14 cellular contexts compared by ENCODE assay signal in genomic region chr3:63364495-63364894, GRCh38.
DNase-seq lines count a peak whose midpoint lies in the region; ATAC-seq, FAIRE-seq and TF ChIP-seq lines count a peak whose summit lies in the region.
"Had no signal": no experiment of that assay in that cellular context is flagged by ENCODE, and none has a peak within 500 bp of the region (broad histone marks: within the 10 kb centered on the region; RNA-seq: fewer than 3 reads in every experiment).

No MANE protein-coding gene starts in this region.

- intact Hi-C loops in HepG2 (cut with micrococcal nuclease; ENCODE audit: unreplicated experiment) (no loop called here), right lobe of liver (cut with DNase I) (no loop called here)

- TF ChIP-seq EP300 in HepG2 (IDR thresholded peaks at IDR 0.05; ENCODE audit: low read depth in 2 of 2, low read length in 2 of 2) (no peak), HepG2 (CRISPR knock-in tag; IDR thresholded peaks at IDR 0.05; ENCODE audit: borderline replicate concordance) (no peak)

- in situ Hi-C loops in HepG2 (cut with HindIII; ENCODE audit: extremely low pct_ligation_motif_present, low pct_unique_long_range_greater_than_20kb) = no loop called here

- H3K4me1 ChIP-seq in HepG2 (ENCODE audit: insufficient read depth, low read length) = no peaks in the 10 kb centered on the region
- H3K4me1 ChIP-seq in right lobe of liver = no peaks in the 10 kb centered on the region
- H3K4me1 ChIP-seq in adipocyte (ENCODE audit: control insufficient read depth, insufficient read depth, low read length) = peaks cover 4% of the 10 kb centered on the region
- H3K4me1 ChIP-seq in CD8-positive, alpha-beta memory T cell (ENCODE audit: insufficient read depth, low read length) = no peaks in the 10 kb centered on the region
- H3K4me1 ChIP-seq: thyroid gland had no signal

- H3K27ac Mint-ChIP-seq in CD8-positive, alpha-beta memory T cell = no peak overlapping the region
- no peak overlapping the region for H3K27ac Mint-ChIP-seq in stimulated activated effector memory CD8-positive, alpha-beta T cell treated with anti-CD3 and anti-CD28 coated beads, Interleukin-12 subunit alpha, Interleukin-12 subunit beta, amount 100 ng/mL, for 72 hours
- H3K27ac Mint-ChIP-seq: activated CD4-positive, alpha-beta memory T cell treated with anti-CD3 and anti-CD28 coated beads for 36 hours; T-helper 17 cell had no signal

- H3K9me3 ChIP-seq in HepG2 (ENCODE audit: low read length) (no peaks in the 10 kb centered on the region), right lobe of liver (no peaks in the 10 kb centered on the region), adipocyte (ENCODE audit: control insufficient read depth, low read length) (peaks cover 3% of the 10 kb centered on the region)
- H3K9me3 ChIP-seq in CD8-positive, alpha-beta memory T cell (ENCODE audit: low read length) = no peaks in the 10 kb centered on the region
- H3K9me3 ChIP-seq: thyroid gland had no signal

- no peak overlapping the region for H3K9ac ChIP-seq in HepG2 (ENCODE audit: insufficient read depth, low read depth, low read length)
- no peak overlapping the region for H3K9ac ChIP-seq in adipocyte (ENCODE audit: low read length)

- no TSS peak for BruUV-seq in HepG2 (replicated peaks; lab: Mats Ljungman, UMichigan)

- H3K4me2 ChIP-seq in HepG2 (ENCODE audit: low read depth, low read length) = no peak overlapping the region

- 3% methylated on average over 1 of the region's 1 CpG for WGBS in HepG2 (ENCODE audit: low lambda C conversion rate)
- WGBS in right lobe of liver (ENCODE audit: insufficient coverage, low coverage, low lambda C conversion rate, missing lambda C conversion rate) = 0% methylated on average over 1 of the region's 1 CpG

- TF ChIP-seq CTCF in HepG2 (CRISPR knock-in tag; IDR thresholded peaks at IDR 0.05) (no peak), right lobe of liver (IDR thresholded peaks at IDR 0.05) (no peak), foreskin fibroblast (IDR thresholded peaks at IDR 0.05; ENCODE audit: low read depth, low read length) (no peak)

- no peaks in the 10 kb centered on the region for H3K27me3 Mint-ChIP-seq in CD8-positive, alpha-beta memory T cell
- H3K27me3 Mint-ChIP-seq: activated CD4-positive, alpha-beta memory T cell treated with anti-CD3 and anti-CD28 coated beads for 36 hours had no signal

- no peak overlapping the region for H3K4me3 ChIP-seq in HepG2 (replicated peaks in 1 of 3; ENCODE audit: insufficient read depth in 1 of 3, low read depth in 2 of 3, low read length in 3 of 3)
- no peak overlapping the region for H3K4me3 ChIP-seq in right lobe of liver
- no peak overlapping the region for H3K4me3 ChIP-seq in adipocyte (ENCODE audit: low read length)
- no peak overlapping the region for H3K4me3 ChIP-seq in foreskin fibroblast (ENCODE audit: low read depth in 1 of 2, low read length in 2 of 2)
- no peak overlapping the region for H3K4me3 ChIP-seq in CD8-positive, alpha-beta memory T cell (ENCODE audit: low read length)
- H3K4me3 ChIP-seq: thyroid gland had no signal

- H3K27me3 ChIP-seq in HepG2 (ENCODE audit: control insufficient read depth in 1 of 2, insufficient read depth in 2 of 2, low read length in 2 of 2) = no peaks in the 10 kb centered on the region
- H3K27me3 ChIP-seq in right lobe of liver = no peaks in the 10 kb centered on the region
- no peaks in the 10 kb centered on the region for H3K27me3 ChIP-seq in adipocyte (replicated peaks; ENCODE audit: control insufficient read depth, insufficient read depth, low read length)
- no peaks in the 10 kb centered on the region for H3K27me3 ChIP-seq in CD8-positive, alpha-beta memory T cell (ENCODE audit: insufficient read depth, low read length, poor library complexity, severe bottlenecking)
- H3K27me3 ChIP-seq: thyroid gland had no signal

- H3K4me3 Mint-ChIP-seq in CD8-positive, alpha-beta memory T cell = no peak overlapping the region
- no peak overlapping the region for H3K4me3 Mint-ChIP-seq in stimulated activated effector memory CD8-positive, alpha-beta T cell treated with anti-CD3 and anti-CD28 coated beads, Interleukin-12 subunit alpha, Interleukin-12 subunit beta, amount 100 ng/mL, for 72 hours
- H3K4me3 Mint-ChIP-seq: activated CD4-positive, alpha-beta memory T cell treated with anti-CD3 and anti-CD28 coated beads for 36 hours; T-helper 17 cell had no signal

- POLR2A ChIA-PET in HepG2 (lab: Yijun Ruan, JAX) = no interaction called here
- POLR2A ChIA-PET in CD8-positive, alpha-beta memory T cell (lab: Charles Lee) = no interaction called here

- H3K27ac ChIP-seq in HepG2 (ENCODE audit: extremely low read length, insufficient read depth, low read length) = no peak overlapping the region
- no peak overlapping the region for H3K27ac ChIP-seq in right lobe of liver
- no peak overlapping the region for H3K27ac ChIP-seq in CD8-positive, alpha-beta memory T cell (ENCODE audit: low read depth, low read length)
- H3K27ac ChIP-seq: thyroid gland had no signal

- no peak for FAIRE-seq in HepG2 (lab: Jason Lieb, UNC)
- FAIRE-seq: HTR-8/SVneo had no signal

- no peak for TF ChIP-seq RAD21 in HepG2 (CRISPR knock-in tag; IDR thresholded peaks at IDR 0.05)

- no peak overlapping the region for H2AFZ ChIP-seq in HepG2 (ENCODE audit: low read length)

- ATAC-seq in HepG2 (no peak), right lobe of liver (no peak), HG02970 (IDR thresholded peaks at IDR 0.05; ENCODE audit: low FRiP score, unreplicated experiment) (no peak)
- ATAC-seq in stimulated activated effector memory CD8-positive, alpha-beta T cell treated with anti-CD3 and anti-CD28 coated beads, Interleukin-12 subunit alpha, Interleukin-12 subunit beta, amount 100 ng/mL, for 72 hours = no peak
- ATAC-seq: T-helper 17 cell had no signal

- no peaks in the 10 kb centered on the region for H3K36me3 Mint-ChIP-seq in CD8-positive, alpha-beta memory T cell
- no peaks in the 10 kb centered on the region for H3K36me3 Mint-ChIP-seq in stimulated activated effector memory CD8-positive, alpha-beta T cell treated with anti-CD3 and anti-CD28 coated beads, Interleukin-12 subunit alpha, Interleukin-12 subunit beta, amount 100 ng/mL, for 72 hours
- H3K36me3 Mint-ChIP-seq: activated CD4-positive, alpha-beta memory T cell treated with anti-CD3 and anti-CD28 coated beads for 36 hours had no signal

- TF ChIP-seq POLR2A in HepG2 (IDR thresholded peaks at IDR 0.05; ENCODE audit: insufficient read depth in 1 of 2, low read depth in 2 of 2, low read length in 2 of 2) = no peak
- TF ChIP-seq POLR2A in right lobe of liver (IDR thresholded peaks at IDR 0.05) = no peak

- no peaks in the 10 kb centered on the region for H3K36me3 ChIP-seq in HepG2 (replicated peaks in 1 of 2; ENCODE audit: control insufficient read depth in 1 of 2, insufficient read depth in 2 of 2, low read length in 2 of 2)
- no peaks in the 10 kb centered on the region for H3K36me3 ChIP-seq in right lobe of liver
- no peaks in the 10 kb centered on the region for H3K36me3 ChIP-seq in adipocyte (ENCODE audit: control insufficient read depth, insufficient read depth, low read length, severe bottlenecking)
- H3K36me3 ChIP-seq in CD8-positive, alpha-beta memory T cell (ENCODE audit: insufficient read depth, low read length) = no peaks in the 10 kb centered on the region
- H3K36me3 ChIP-seq: thyroid gland had no signal

- peaks cover 0 to 2% (median 0%) of the 10 kb centered on the region in 5 donors for H3K9me3 Mint-ChIP-seq in CD8-positive, alpha-beta memory T cell
- no peaks in the 10 kb centered on the region for H3K9me3 Mint-ChIP-seq in stimulated activated effector memory CD8-positive, alpha-beta T cell treated with anti-CD3 and anti-CD28 coated beads, Interleukin-12 subunit alpha, Interleukin-12 subunit beta, amount 100 ng/mL, for 72 hours
- H3K9me3 Mint-ChIP-seq: activated CD4-positive, alpha-beta memory T cell treated with anti-CD3 and anti-CD28 coated beads for 36 hours had no signal

- CTCF ChIA-PET in HepG2 (lab: Yijun Ruan, JAX; ENCODE audit: low intra/inter-chr PET ratio, low total read pairs) = interaction anchor here (1.5 kb wide), 1 partner anchor 454 kb away, joined by 5 read pairs; no protein-coding TSS in a partner anchor
- CTCF ChIA-PET in CD8-positive, alpha-beta memory T cell (lab: Charles Lee) = no interaction called here

- H4K20me1 ChIP-seq in HepG2 (ENCODE audit: insufficient read depth, low read length) = no peaks in the 10 kb centered on the region

- DNase-seq in HepG2 (ENCODE audit: low spot score) (no peak), right lobe of liver (no peak), adipocyte (ENCODE audit: low read depth) (peak; percentile 45), foreskin fibroblast (peak; percentile 32 to 75), cerebellar cortex (ENCODE audit: low spot score) (no peak)
- no peak for DNase-seq in CD8-positive, alpha-beta memory T cell
- no peak for DNase-seq in stimulated activated effector memory CD8-positive, alpha-beta T cell treated with anti-CD3 and anti-CD28 coated beads, Interleukin-12 subunit alpha, Interleukin-12 subunit beta, amount 100 ng/mL, for 72 hours (ENCODE audit: low spot score in 2 of 2)
- DNase-seq: activated CD4-positive, alpha-beta memory T cell treated with anti-CD3 and anti-CD28 coated beads for 36 hours; activated naive CD4-positive, alpha-beta T cell treated with Interleukin-2 at 50 U/mL for 16 hours; NCI-H1930; T-helper 17 cell; thyroid gland had no signal

- no peaks in the 10 kb centered on the region for H3K4me1 Mint-ChIP-seq in CD8-positive, alpha-beta memory T cell
- no peaks in the 10 kb centered on the region for H3K4me1 Mint-ChIP-seq in stimulated activated effector memory CD8-positive, alpha-beta T cell treated with anti-CD3 and anti-CD28 coated beads, Interleukin-12 subunit alpha, Interleukin-12 subunit beta, amount 100 ng/mL, for 72 hours
- H3K4me1 Mint-ChIP-seq: T-helper 17 cell had no signal

- H3K79me2 ChIP-seq in HepG2 (ENCODE audit: insufficient read depth, low read length) = no peaks in the 10 kb centered on the region

Comparison
In these comparisons a context has a peak if more than half of its experiments do, and no peak if none do; other contexts are left out.
1. DNase-seq: peak in adipocyte (single experiment) and foreskin fibroblast (2 of 2); none in HepG2 (single experiment), right lobe of liver (0 of 3), cerebellar cortex (single experiment), CD8-positive, alpha-beta memory T cell (0 of 5) and stimulated activated effector memory CD8-positive, alpha-beta T cell treated with anti-CD3 and anti-CD28 coated beads, Interleukin-12 subunit alpha, Interleukin-12 subunit beta, amount 100 ng/mL, for 72 hours (0 of 2).